1 cellular context compared by ENCODE assay signal in the genomic region with DNA sequence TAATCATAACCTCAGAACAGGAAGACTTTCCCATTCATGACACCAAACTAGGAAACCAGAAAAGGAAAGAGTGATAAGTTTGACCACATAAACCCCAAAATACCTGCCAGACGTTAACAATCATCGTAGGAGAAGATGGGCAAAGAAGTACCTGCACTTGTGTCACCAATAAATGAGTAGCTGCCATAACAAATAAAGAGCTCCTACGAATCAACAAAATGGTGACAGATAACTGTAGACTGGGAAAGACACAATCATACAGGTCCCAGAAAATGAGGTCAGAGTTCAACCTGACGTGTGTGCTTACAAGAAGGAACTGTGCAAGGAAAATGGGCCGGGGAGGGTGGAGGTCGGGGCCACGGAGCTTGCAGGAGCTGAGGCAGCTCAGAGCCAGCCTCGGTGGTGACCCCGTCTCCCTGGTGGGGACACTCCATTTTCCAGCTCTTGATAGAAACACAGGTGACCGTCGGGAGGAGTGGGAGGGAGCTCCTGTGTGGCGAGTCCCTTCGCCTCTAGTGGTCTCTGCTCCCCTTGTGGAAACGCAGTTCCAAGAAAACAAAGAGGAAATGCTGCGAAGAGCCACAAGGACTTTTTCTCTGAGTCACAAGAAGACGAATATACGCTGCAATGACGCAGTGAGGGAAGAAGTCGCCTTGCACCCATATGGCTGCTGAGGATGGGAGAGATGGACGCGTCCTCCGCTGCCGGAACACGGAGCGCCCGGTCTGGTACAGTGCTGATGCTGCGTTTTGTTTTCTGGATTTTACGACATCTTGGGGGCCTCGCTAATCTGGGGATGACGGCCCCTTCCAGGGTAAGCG.
TF ChIP-seq lines count a peak whose summit lies in the region.

No MANE protein-coding gene starts in this region.

TF ChIP-seq in HepG2, 621 proteins besides CTCF, POLR2A, EP300 and RAD21:
- no peak for TF ChIP-seq CBX1 (IDR thresholded peaks at IDR 0.05; ENCODE audit: low read depth)
- TF ChIP-seq ZNF546 (CRISPR knock-in tag; conservative IDR thresholded peaks at IDR 0.05), result no peak
- no peak for TF ChIP-seq TBP (CRISPR knock-in tag; IDR thresholded peaks at IDR 0.05)
- no peak for TF ChIP-seq MBNL3 (CRISPR knock-in tag; conservative IDR thresholded peaks at IDR 0.05)
- no peak for TF ChIP-seq ZNF382 (CRISPR knock-in tag; IDR thresholded peaks at IDR 0.05; ENCODE audit: borderline replicate concordance)
- TF ChIP-seq ZNF776 (CRISPR knock-in tag; IDR thresholded peaks at IDR 0.05), result no peak
- TF ChIP-seq, protein P1, sequence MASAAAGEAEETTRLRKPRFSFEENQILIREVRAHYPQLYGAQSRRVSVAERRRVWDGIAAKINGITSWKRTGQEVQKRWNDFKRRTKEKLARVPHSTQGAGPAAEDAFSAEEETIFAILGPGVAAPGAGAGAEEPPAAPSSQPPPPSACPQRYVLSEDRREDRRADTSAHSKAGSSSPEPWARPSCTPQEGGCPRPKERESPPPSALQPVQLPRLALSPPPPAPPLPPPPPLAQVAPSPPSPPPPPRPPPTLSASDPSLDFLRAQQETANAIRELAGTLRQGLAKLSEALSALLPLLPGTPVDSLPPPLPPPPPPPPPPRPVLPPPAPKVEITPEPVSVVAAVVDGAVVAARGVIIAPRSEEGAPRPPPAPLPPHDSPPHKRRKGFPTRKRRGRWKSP (CRISPR knock-in tag; IDR thresholded peaks at IDR 0.05), result no peak
